Comparison of ENCODE assay signal across 1 cellular context in the genomic region with DNA sequence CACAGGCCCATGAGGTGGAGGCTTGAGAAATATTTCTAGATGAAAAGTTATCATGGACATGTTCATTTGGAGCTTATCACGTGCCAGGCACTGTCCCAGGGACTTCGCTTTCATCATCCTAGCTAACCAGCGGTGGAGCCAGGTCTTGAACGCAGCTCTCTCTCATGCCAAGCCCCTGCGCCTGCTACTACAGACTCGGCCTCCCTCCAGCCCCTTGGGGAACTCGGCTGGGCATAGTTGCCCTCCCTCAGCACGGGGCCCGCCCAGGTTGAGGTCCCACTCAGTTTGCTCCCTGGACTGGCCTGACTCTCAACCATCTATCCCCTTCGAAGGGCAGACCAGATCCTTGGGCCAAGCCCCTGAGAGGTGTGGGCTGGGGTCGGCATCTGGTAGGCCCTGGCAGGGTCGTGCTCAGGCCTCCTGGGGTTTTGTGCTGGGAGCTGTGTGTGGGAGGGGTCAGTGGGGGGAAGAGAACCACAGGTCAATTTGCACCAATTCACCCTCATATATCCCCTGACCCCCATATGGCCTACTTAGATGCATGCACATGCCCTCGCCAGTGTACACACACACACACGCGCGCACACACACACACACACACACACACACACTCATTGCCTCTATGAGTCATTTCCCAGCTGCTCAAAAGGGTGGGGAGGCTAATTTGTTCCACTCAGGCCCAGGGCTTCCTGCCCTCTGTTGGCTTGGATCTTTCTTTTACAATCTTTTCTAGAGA.
TF ChIP-seq lines count a peak whose summit lies in the region.

No MANE protein-coding gene starts in this region.

TF ChIP-seq in K562, 482 proteins besides CTCF, POLR2A, EP300 and RAD21 (continues in another document):
- TF ChIP-seq ZBTB33 (CRISPR knock-in tag; IDR thresholded peaks at IDR 0.05), result peak; percentile 29; the same call in 1 of the 2 replicates
- TF ChIP-seq MCM5 (IDR thresholded peaks at IDR 0.05; ENCODE audit: low read depth), result no peak
- TF ChIP-seq FOS (IDR thresholded peaks at IDR 0.05; ENCODE audit: extremely low read depth, insufficient read length), result peak; percentile 63
- TF ChIP-seq FOXJ3 (CRISPR knock-in tag; IDR thresholded peaks at IDR 0.05), result no peak
- TF ChIP-seq ZNF77 (CRISPR knock-in tag; IDR thresholded peaks at IDR 0.05), result no peak
- no peak for TF ChIP-seq TAL1 (IDR thresholded peaks at IDR 0.05)
- TF ChIP-seq MAZ (CRISPR knock-in tag; conservative IDR thresholded peaks at IDR 0.05 in 1 of 2, IDR thresholded peaks at IDR 0.05 in 1 of 2), result peak in 1 of 2 experiments; percentile 66; a peak in 1 of 4 replicates
- no peak for TF ChIP-seq CBX5 (IDR thresholded peaks at IDR 0.05; ENCODE audit: borderline replicate concordance, low read depth)
- TF ChIP-seq IRF9 (tag; IDR thresholded peaks at IDR 0.05), result no peak
- peak; percentile 99 for TF ChIP-seq FOSL1 (tag; conservative IDR thresholded peaks at IDR 0.05)
- TF ChIP-seq JUN (IDR thresholded peaks at IDR 0.05; ENCODE audit: borderline replicate concordance, low read depth, low read length), result peak; percentile 97
- no peak; the same call in 1 of the 2 replicates for TF ChIP-seq JUN (CRISPR knock-in tag; IDR thresholded peaks at IDR 0.05; ENCODE audit: borderline replicate concordance)
- 0 out of 2 replicates have a peak, but pooled peaks have one; percentile 19 for TF ChIP-seq SOX6 (IDR thresholded peaks at IDR 0.05)
- 0 out of 2 replicates have a peak, but pooled peaks have one; percentile 30 for TF ChIP-seq MTA2 (IDR thresholded peaks at IDR 0.05; ENCODE audit: low read depth)
- no peak for TF ChIP-seq PCBP1 (IDR thresholded peaks at IDR 0.05; ENCODE audit: low read depth, low read length, poor library complexity, severe bottlenecking)
- no peak for TF ChIP-seq ILK (tag; IDR thresholded peaks at IDR 0.05; ENCODE audit: borderline replicate concordance, low read depth)
- peak; percentile 68 for TF ChIP-seq BHLHE40 (IDR thresholded peaks at IDR 0.05; ENCODE audit: low read length)
- no peak for TF ChIP-seq TRIM25 (IDR thresholded peaks at IDR 0.05; ENCODE audit: borderline replicate concordance)
- TF ChIP-seq ZNF551 (CRISPR knock-in tag; IDR thresholded peaks at IDR 0.05), result no peak
- no peak for TF ChIP-seq BCL6 (CRISPR knock-in tag; IDR thresholded peaks at IDR 0.05)
- TF ChIP-seq ASH1L (IDR thresholded peaks at IDR 0.05; ENCODE audit: borderline replicate concordance, low read depth, partially characterized antibody), result no peak
- no peak for TF ChIP-seq HDAC3 (IDR thresholded peaks at IDR 0.05; ENCODE audit: borderline replicate concordance, partially characterized antibody)
- no peak for TF ChIP-seq KAT2B (IDR thresholded peaks at IDR 0.05; ENCODE audit: low read depth, low read length)
- no peak for TF ChIP-seq NFIC (IDR thresholded peaks at IDR 0.05)
- TF ChIP-seq TOE1 (IDR thresholded peaks at IDR 0.05; ENCODE audit: borderline replicate concordance), result no peak
- no peak for TF ChIP-seq TOE1 (CRISPR knock-in tag; IDR thresholded peaks at IDR 0.05; ENCODE audit: borderline replicate concordance, low read depth)
- TF ChIP-seq SMARCA4 (IDR thresholded peaks at IDR 0.05), result peak; percentile 85; the same call in 1 of the 2 replicates
- peak; percentile 87 for TF ChIP-seq DPF2 (IDR thresholded peaks at IDR 0.05)
- TF ChIP-seq ZNF311 (CRISPR knock-in tag; IDR thresholded peaks at IDR 0.05), result no peak
- TF ChIP-seq ATF3 (IDR thresholded peaks at IDR 0.05), result peak; percentile 96
- TF ChIP-seq ATF3 (CRISPR knock-in tag; conservative IDR thresholded peaks at IDR 0.05), result peak; percentile 85; the same call in 1 of the 2 replicates
- TF ChIP-seq KLF16 (IDR thresholded peaks at IDR 0.05), result no peak
- TF ChIP-seq, protein P1, sequence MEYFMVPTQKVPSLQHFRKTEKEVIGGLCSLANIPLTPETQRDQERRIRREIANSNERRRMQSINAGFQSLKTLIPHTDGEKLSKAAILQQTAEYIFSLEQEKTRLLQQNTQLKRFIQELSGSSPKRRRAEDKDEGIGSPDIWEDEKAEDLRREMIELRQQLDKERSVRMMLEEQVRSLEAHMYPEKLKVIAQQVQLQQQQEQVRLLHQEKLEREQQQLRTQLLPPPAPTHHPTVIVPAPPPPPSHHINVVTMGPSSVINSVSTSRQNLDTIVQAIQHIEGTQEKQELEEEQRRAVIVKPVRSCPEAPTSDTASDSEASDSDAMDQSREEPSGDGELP (CRISPR knock-in tag; IDR thresholded peaks at IDR 0.05; ENCODE audit: borderline replicate concordance), result peak; percentile 97
- TF ChIP-seq XRCC3 (IDR thresholded peaks at IDR 0.05), result no peak
- no peak for TF ChIP-seq FIP1L1 (IDR thresholded peaks at IDR 0.05; ENCODE audit: low read depth, low read length, poor library complexity, severe bottlenecking)
- no peak for TF ChIP-seq USF1 (CRISPR knock-in tag; IDR thresholded peaks at IDR 0.05)
- no peak for TF ChIP-seq ZNF121 (CRISPR knock-in tag; conservative IDR thresholded peaks at IDR 0.05)
- no peak for TF ChIP-seq CEBPB (tag; IDR thresholded peaks at IDR 0.05)
- TF ChIP-seq NR4A1 (CRISPR knock-in tag; IDR thresholded peaks at IDR 0.05), result no peak
- no peak for TF ChIP-seq NR4A1 (tag; IDR thresholded peaks at IDR 0.05)
- TF ChIP-seq BACH1 (tag; IDR thresholded peaks at IDR 0.05), result no peak
- TF ChIP-seq ARID2 (IDR thresholded peaks at IDR 0.05), result no peak
- peak; percentile 88 for TF ChIP-seq DACH1 (IDR thresholded peaks at IDR 0.05; ENCODE audit: partially characterized antibody)
- TF ChIP-seq STAT5A (IDR thresholded peaks at IDR 0.05; ENCODE audit: borderline replicate concordance, low read length), result no peak
- no peak for TF ChIP-seq ZNF175 (CRISPR knock-in tag; IDR thresholded peaks at IDR 0.05; ENCODE audit: low read depth)
- no peak for TF ChIP-seq ZNF197 (CRISPR knock-in tag; IDR thresholded peaks at IDR 0.05; ENCODE audit: low read depth)
- no peak for TF ChIP-seq SP2 (IDR thresholded peaks at IDR 0.05; ENCODE audit: extremely low read depth, low read depth, low read length, poor library complexity, severe bottlenecking)
- TF ChIP-seq NELFE (IDR thresholded peaks at IDR 0.05; ENCODE audit: insufficient read depth, insufficient read length), result no peak
- TF ChIP-seq HCFC1 (IDR thresholded peaks at IDR 0.05; ENCODE audit: low read depth, low read length), result no peak
- TF ChIP-seq ATF1 (CRISPR knock-in tag; IDR thresholded peaks at IDR 0.05), result no peak
- peak; percentile 40; the same call in 1 of the 2 replicates for TF ChIP-seq ATF1 (tag; IDR thresholded peaks at IDR 0.05)
- peak; percentile 86 for TF ChIP-seq MCM3 (IDR thresholded peaks at IDR 0.05)
- no peak for TF ChIP-seq FOXA1 (IDR thresholded peaks at IDR 0.05; ENCODE audit: borderline replicate concordance)
- TF ChIP-seq, protein P2, sequence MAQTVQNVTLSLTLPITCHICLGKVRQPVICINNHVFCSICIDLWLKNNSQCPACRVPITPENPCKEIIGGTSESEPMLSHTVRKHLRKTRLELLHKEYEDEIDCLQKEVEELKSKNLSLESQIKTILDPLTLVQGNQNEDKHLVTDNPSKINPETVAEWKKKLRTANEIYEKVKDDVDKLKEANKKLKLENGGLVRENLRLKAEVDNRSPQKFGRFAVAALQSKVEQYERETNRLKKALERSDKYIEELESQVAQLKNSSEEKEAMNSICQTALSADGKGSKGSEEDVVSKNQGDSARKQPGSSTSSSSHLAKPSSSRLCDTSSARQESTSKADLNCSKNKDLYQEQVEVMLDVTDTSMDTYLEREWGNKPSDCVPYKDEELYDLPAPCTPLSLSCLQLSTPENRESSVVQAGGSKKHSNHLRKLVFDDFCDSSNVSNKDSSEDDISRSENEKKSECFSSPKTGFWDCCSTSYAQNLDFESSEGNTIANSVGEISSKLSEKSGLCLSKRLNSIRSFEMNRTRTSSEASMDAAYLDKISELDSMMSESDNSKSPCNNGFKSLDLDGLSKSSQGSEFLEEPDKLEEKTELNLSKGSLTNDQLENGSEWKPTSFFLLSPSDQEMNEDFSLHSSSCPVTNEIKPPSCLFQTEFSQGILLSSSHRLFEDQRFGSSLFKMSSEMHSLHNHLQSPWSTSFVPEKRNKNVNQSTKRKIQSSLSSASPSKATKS (CRISPR knock-in tag; IDR thresholded peaks at IDR 0.05), result no peak
- TF ChIP-seq TCF7 (IDR thresholded peaks at IDR 0.05; ENCODE audit: borderline replicate concordance), result no peak
- no peak for TF ChIP-seq E4F1 (CRISPR knock-in tag; IDR thresholded peaks at IDR 0.05; ENCODE audit: borderline replicate concordance)
- TF ChIP-seq ZNF253 (CRISPR knock-in tag; conservative IDR thresholded peaks at IDR 0.05), result no peak
- no peak for TF ChIP-seq ZNF184 (CRISPR knock-in tag; IDR thresholded peaks at IDR 0.05)
- TF ChIP-seq SNAPC5 (CRISPR knock-in tag; IDR thresholded peaks at IDR 0.05), result no peak
- peak; percentile 63; the same call in 1 of the 2 replicates for TF ChIP-seq ATF7 (IDR thresholded peaks at IDR 0.05)
- no peak for TF ChIP-seq ZNF75A (CRISPR knock-in tag; IDR thresholded peaks at IDR 0.05)
- no peak for TF ChIP-seq POLR2G (IDR thresholded peaks at IDR 0.05; ENCODE audit: low read depth, low read length)
- peak; percentile 41 for TF ChIP-seq L3MBTL2 (IDR thresholded peaks at IDR 0.05)
